Comparison of ENCODE assay signal across 6 cellular contexts in genomic region chr18:2808640-2809039, GRCh38. TPM values are rescaled to one million over a fixed set of nuclear protein-coding genes. Genes with fewer than 3 reads are reported as not detected.
DNase-seq lines count a peak whose midpoint lies in the region; ATAC-seq, FAIRE-seq and TF ChIP-seq lines count a peak whose summit lies in the region.
"Not testable (repeated sequence)": the region's sequence is repeated elsewhere in the genome, so short reads cannot be mapped to it uniquely, and the experiment has no call there.

No MANE protein-coding gene starts in this region.

- not testable (repeated sequence) for DNase-seq in HCT116 (ENCODE audit: low read depth, low spot score); left colon; stimulated activated naive B cell treated with anti-CD40 and anti-IgM and Interleukin-4, amounts not matched to agents 10 μg/mL and 1 μg/mL and 100 μg/mL, for 72 hours; urothelium cell line (ENCODE audit: low spot score)
- peak; percentile 52 for DNase-seq in activated CD4-positive, alpha-beta T cell treated with anti-CD3 and anti-CD28 coated beads, Interleukin-2, amount 10 ng/mL, durations not matched to agents 24 days and 14 days

- peaks cover 25% of the 10 kb centered on the region for H3K36me3 Mint-ChIP-seq in activated CD4-positive, alpha-beta T cell treated with anti-CD3 and anti-CD28 coated beads, Interleukin-2, amount 10 ng/mL, durations not matched to agents 24 days and 14 days (ENCODE audit: low read depth)
- peaks cover 25 to 53% of the 10 kb centered on the region in 2 donors for H3K36me3 Mint-ChIP-seq in stimulated activated naive B cell treated with anti-CD40 and anti-IgM and Interleukin-4, amounts not matched to agents 10 μg/mL and 1 μg/mL and 100 μg/mL, for 72 hours

- H3K4me3 Mint-ChIP-seq in activated CD4-positive, alpha-beta T cell treated with anti-CD3 and anti-CD28 coated beads, Interleukin-2, amount 10 ng/mL, durations not matched to agents 24 days and 14 days; stimulated activated naive B cell treated with anti-CD40 and anti-IgM and Interleukin-4, amounts not matched to agents 10 μg/mL and 1 μg/mL and 100 μg/mL, for 72 hours: not testable (repeated sequence)

- peaks cover 21% of the 10 kb centered on the region for H3K9me3 Mint-ChIP-seq in activated CD4-positive, alpha-beta T cell treated with anti-CD3 and anti-CD28 coated beads, Interleukin-2, amount 10 ng/mL, durations not matched to agents 24 days and 14 days
- H3K9me3 Mint-ChIP-seq in stimulated activated naive B cell treated with anti-CD40 and anti-IgM and Interleukin-4, amounts not matched to agents 10 μg/mL and 1 μg/mL and 100 μg/mL, for 72 hours = peaks cover 25 to 28% of the 10 kb centered on the region in 2 donors

- H3K9me3 ChIP-seq in HCT116 (ENCODE audit: control insufficient read depth in 1 of 2, insufficient read depth in 1 of 2, low read depth in 1 of 2, low read length in 2 of 2); liver (ENCODE audit: control insufficient read depth in 4 of 4, low read length in 3 of 4): not testable (repeated sequence)

- not testable (repeated sequence) for H3K4me1 Mint-ChIP-seq in activated CD4-positive, alpha-beta T cell treated with anti-CD3 and anti-CD28 coated beads, Interleukin-2, amount 10 ng/mL, durations not matched to agents 24 days and 14 days; stimulated activated naive B cell treated with anti-CD40 and anti-IgM and Interleukin-4, amounts not matched to agents 10 μg/mL and 1 μg/mL and 100 μg/mL, for 72 hours

- H3K4me3 ChIP-seq in HCT116 (replicated peaks in 1 of 2; ENCODE audit: low read depth in 1 of 2, low read length in 2 of 2); liver (ENCODE audit: low read depth in 1 of 3, low read length in 3 of 3): not testable (repeated sequence)

- ATAC-seq in HCT116; stimulated activated naive B cell treated with anti-CD40 and anti-IgM and Interleukin-4, amounts not matched to agents 10 μg/mL and 1 μg/mL and 100 μg/mL, for 72 hours (replicated peaks): not testable (repeated sequence)
- ATAC-seq in left colon = peak; percentile 48

- intact Hi-C loops in HCT116 (cut with micrococcal nuclease); activated CD4-positive, alpha-beta T cell treated with anti-CD3 and anti-CD28 coated beads, Interleukin-2, amount 10 ng/mL, durations not matched to agents 24 days and 14 days (cut with micrococcal nuclease); left colon (cut with DNase I, micrococcal nuclease): not testable (repeated sequence)

- RAD21 ChIA-PET in HCT116 (lab: Charles Lee; ENCODE audit: low non-redundant PET in 1 of 2, low total read pairs in 2 of 2, uncharacterized antibody in 2 of 2, unreplicated experiment in 2 of 2) = not testable (repeated sequence)

- not testable (repeated sequence) for TF ChIP-seq CTCF in HCT116 (IDR thresholded peaks at IDR 0.05 in 2 of 3, conservative IDR thresholded peaks at IDR 0.05 in 1 of 3; ENCODE audit: borderline replicate concordance in 1 of 3, insufficient read depth in 1 of 3, low read depth in 2 of 3, low read length in 2 of 3); liver (IDR thresholded peaks at IDR 0.05; ENCODE audit: low read depth, low read length, missing input control)

- not testable (repeated sequence) for H3K4me2 ChIP-seq in HCT116 (ENCODE audit: low read length)

- POLR2A ChIA-PET in HCT116 (lab: Charles Lee) = not testable (repeated sequence)

- FAIRE-seq in urothelium cell line (lab: Jason Lieb, UNC) = peak; percentile 66

- not testable (repeated sequence) for H4K20me1 ChIP-seq in HCT116 (ENCODE audit: insufficient read depth)

- CTCF ChIA-PET in HCT116 (lab: Charles Lee) = not testable (repeated sequence)

- H3K27me3 ChIP-seq in HCT116 (ENCODE audit: insufficient read depth, low read length); liver (ENCODE audit: control insufficient read depth in 4 of 4, insufficient read depth in 4 of 4, low read length in 3 of 4): not testable (repeated sequence)

- TF ChIP-seq RAD21 in HCT116 (IDR thresholded peaks at IDR 0.05; ENCODE audit: low read depth); liver (IDR thresholded peaks at IDR 0.05): not testable (repeated sequence)

- H3K27ac ChIP-seq in HCT116 (ENCODE audit: low read depth, low read length); liver (ENCODE audit: low read depth in 1 of 2, low read length in 2 of 2): not testable (repeated sequence)

- BruUV-seq in HCT116 (replicated peaks; lab: Mats Ljungman, UMichigan) = TSS peak; percentile 21

- not testable (repeated sequence) for H3K36me3 ChIP-seq in HCT116 (ENCODE audit: control insufficient read depth in 1 of 2, insufficient read depth in 2 of 2, low read length in 2 of 2); liver (ENCODE audit: control insufficient read depth in 4 of 4, insufficient read depth in 3 of 4, low read depth in 1 of 4, low read length in 3 of 4)

- H3K9me2 ChIP-seq in HCT116 (ENCODE audit: insufficient read depth) = not testable (repeated sequence)

- H2AFZ ChIP-seq in HCT116 (ENCODE audit: low read depth, low read length, poor library complexity, severe bottlenecking) = not testable (repeated sequence)

- not testable (repeated sequence) for H3K9ac ChIP-seq in HCT116 (ENCODE audit: low read length); liver (ENCODE audit: low read depth in 1 of 2, low read length in 2 of 2)

- H3K4me1 ChIP-seq in HCT116 (ENCODE audit: control insufficient read depth in 1 of 2, insufficient read depth in 2 of 2, low read length in 2 of 2); liver (ENCODE audit: control insufficient read depth in 4 of 4, insufficient read depth in 4 of 4, low read length in 3 of 4): not testable (repeated sequence)

- 59% methylated on average over 2 of the region's 2 CpGs for WGBS in liver

- H3K27me3 Mint-ChIP-seq in activated CD4-positive, alpha-beta T cell treated with anti-CD3 and anti-CD28 coated beads, Interleukin-2, amount 10 ng/mL, durations not matched to agents 24 days and 14 days; stimulated activated naive B cell treated with anti-CD40 and anti-IgM and Interleukin-4, amounts not matched to agents 10 μg/mL and 1 μg/mL and 100 μg/mL, for 72 hours: not testable (repeated sequence)

- TF ChIP-seq POLR2A in HCT116 (IDR thresholded peaks at IDR 0.05; ENCODE audit: borderline replicate concordance, extremely low read depth, insufficient read depth, insufficient read length) = not testable (repeated sequence)

- not testable (repeated sequence) for H3K79me2 ChIP-seq in HCT116 (ENCODE audit: insufficient read depth, low read length)

- H3K27ac Mint-ChIP-seq in activated CD4-positive, alpha-beta T cell treated with anti-CD3 and anti-CD28 coated beads, Interleukin-2, amount 10 ng/mL, durations not matched to agents 24 days and 14 days = not testable (repeated sequence)
- peak overlapping the region; percentile 84 for H3K27ac Mint-ChIP-seq in stimulated activated naive B cell treated with anti-CD40 and anti-IgM and Interleukin-4, amounts not matched to agents 10 μg/mL and 1 μg/mL and 100 μg/mL, for 72 hours

TF ChIP-seq in liver, 16 proteins besides CTCF, POLR2A, EP300 and RAD21:
- TF ChIP-seq HNF4G (IDR thresholded peaks at IDR 0.05) (peak; percentile 38), HNF4A (conservative IDR thresholded peaks at IDR 0.05) (peak; percentile 52 to 73)
TF ChIP-seq in liver: peak in this region for 2; not testable (repeated sequence) for 14.

RNA-seq across cellular contexts. Expression of gene EMILIN2, which starts 38.2 kb away (rescaled TPM):
- 23.4 TPM for total RNA-seq in HCT116 (2021; ENCODE audit: unreplicated experiment)
- polyA plus RNA-seq in HCT116 (2012) = 8.6 and 11.7 TPM in 2 replicates
- 32.4 and 35.5 TPM in 2 replicates for total RNA-seq in activated CD4-positive, alpha-beta T cell treated with anti-CD3 and anti-CD28 coated beads, Interleukin-2, amount 10 ng/mL, durations not matched to agents 24 days and 14 days
- 10 to 100 TPM; 16.3 to 18.1 TPM for total RNA-seq in left colon
- total RNA-seq in liver = 1 to 10 TPM; 2.3 to 4.6 TPM
- 1 to 10 TPM in 1 of 2 donors, under 1 TPM in 1; 0.58 to 1.3 TPM for polyA plus RNA-seq in liver
